ENCODE assay signal across 1 cellular context in the genomic region with DNA sequence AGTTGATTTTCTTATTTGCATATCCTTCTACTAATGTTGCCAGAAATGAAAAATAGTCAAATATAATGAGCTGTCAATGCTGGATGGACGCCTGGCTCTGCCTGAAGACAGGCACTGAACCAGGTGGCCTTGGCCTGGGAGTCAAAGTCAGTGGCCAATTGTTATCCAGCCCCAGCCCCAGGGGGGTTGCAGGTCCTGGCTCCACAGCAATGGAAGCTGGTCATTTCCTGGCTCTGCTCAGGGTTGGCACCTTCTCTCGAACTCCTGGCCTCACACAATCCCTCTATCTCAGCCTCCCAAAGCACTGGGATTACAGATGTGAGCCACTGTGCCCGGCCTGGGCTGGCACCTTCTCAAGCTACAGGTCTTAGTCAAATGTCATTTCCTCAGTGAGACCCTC.
TF ChIP-seq lines count a peak whose summit lies in the region.

No MANE protein-coding gene starts in this region.

TF ChIP-seq in SK-N-SH, 30 proteins besides CTCF, POLR2A, EP300 and RAD21 (continued from another document):
- TF ChIP-seq, protein P1, sequence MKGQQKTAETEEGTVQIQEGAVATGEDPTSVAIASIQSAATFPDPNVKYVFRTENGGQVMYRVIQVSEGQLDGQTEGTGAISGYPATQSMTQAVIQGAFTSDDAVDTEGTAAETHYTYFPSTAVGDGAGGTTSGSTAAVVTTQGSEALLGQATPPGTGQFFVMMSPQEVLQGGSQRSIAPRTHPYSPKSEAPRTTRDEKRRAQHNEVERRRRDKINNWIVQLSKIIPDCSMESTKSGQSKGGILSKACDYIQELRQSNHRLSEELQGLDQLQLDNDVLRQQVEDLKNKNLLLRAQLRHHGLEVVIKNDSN (IDR thresholded peaks at IDR 0.05; ENCODE audit: borderline replicate concordance, low read depth), result no peak
- TF ChIP-seq, protein P2, sequence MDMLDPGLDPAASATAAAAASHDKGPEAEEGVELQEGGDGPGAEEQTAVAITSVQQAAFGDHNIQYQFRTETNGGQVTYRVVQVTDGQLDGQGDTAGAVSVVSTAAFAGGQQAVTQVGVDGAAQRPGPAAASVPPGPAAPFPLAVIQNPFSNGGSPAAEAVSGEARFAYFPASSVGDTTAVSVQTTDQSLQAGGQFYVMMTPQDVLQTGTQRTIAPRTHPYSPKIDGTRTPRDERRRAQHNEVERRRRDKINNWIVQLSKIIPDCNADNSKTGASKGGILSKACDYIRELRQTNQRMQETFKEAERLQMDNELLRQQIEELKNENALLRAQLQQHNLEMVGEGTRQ (IDR thresholded peaks at IDR 0.05; ENCODE audit: borderline replicate concordance, low read depth, low read length), result no peak
- TF ChIP-seq FOSL2 (IDR thresholded peaks at IDR 0.05; ENCODE audit: borderline replicate concordance, low read depth) (no peak), JUND (IDR thresholded peaks at IDR 0.05) (no peak), TCF12 (IDR thresholded peaks at IDR 0.05) (no peak), MXI1 (IDR thresholded peaks at IDR 0.05; ENCODE audit: low read depth, low read length) (no peak), RXRA (IDR thresholded peaks at IDR 0.05; ENCODE audit: borderline replicate concordance, low read depth) (no peak), GATA2 (CRISPR knock-in tag; IDR thresholded peaks at IDR 0.05) (no peak), SMC3 (IDR thresholded peaks at IDR 0.05; ENCODE audit: low read depth, low read length) (no peak)
